ENCODE assay signal across 2 cellular contexts in the genomic region with DNA sequence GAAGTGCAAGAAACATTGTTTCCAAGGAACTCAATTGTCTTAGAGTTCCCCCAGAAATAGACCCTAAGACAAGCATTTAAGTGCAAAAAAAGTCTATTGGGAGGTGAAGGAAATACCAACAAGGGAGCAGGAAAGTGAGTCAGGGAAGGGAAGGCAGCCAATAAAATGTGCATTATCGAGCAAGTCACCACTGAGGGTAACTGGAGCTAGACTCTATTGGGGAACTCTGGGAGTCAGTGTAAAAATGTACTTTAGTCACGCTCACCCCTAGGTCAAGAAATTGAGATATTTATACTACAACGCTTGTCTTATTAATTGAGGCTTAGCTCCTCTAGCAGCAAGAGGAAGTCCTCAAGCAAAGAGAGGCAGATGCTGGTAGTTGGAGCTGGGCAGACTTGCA.
TF ChIP-seq lines count a peak whose summit lies in the region.

No MANE protein-coding gene starts in this region.

TF ChIP-seq in liver, 16 proteins besides CTCF, POLR2A, EP300 and RAD21:
- TF ChIP-seq, protein P1, sequence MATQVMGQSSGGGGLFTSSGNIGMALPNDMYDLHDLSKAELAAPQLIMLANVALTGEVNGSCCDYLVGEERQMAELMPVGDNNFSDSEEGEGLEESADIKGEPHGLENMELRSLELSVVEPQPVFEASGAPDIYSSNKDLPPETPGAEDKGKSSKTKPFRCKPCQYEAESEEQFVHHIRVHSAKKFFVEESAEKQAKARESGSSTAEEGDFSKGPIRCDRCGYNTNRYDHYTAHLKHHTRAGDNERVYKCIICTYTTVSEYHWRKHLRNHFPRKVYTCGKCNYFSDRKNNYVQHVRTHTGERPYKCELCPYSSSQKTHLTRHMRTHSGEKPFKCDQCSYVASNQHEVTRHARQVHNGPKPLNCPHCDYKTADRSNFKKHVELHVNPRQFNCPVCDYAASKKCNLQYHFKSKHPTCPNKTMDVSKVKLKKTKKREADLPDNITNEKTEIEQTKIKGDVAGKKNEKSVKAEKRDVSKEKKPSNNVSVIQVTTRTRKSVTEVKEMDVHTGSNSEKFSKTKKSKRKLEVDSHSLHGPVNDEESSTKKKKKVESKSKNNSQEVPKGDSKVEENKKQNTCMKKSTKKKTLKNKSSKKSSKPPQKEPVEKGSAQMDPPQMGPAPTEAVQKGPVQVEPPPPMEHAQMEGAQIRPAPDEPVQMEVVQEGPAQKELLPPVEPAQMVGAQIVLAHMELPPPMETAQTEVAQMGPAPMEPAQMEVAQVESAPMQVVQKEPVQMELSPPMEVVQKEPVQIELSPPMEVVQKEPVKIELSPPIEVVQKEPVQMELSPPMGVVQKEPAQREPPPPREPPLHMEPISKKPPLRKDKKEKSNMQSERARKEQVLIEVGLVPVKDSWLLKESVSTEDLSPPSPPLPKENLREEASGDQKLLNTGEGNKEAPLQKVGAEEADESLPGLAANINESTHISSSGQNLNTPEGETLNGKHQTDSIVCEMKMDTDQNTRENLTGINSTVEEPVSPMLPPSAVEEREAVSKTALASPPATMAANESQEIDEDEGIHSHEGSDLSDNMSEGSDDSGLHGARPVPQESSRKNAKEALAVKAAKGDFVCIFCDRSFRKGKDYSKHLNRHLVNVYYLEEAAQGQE (IDR thresholded peaks at IDR 0.05) = no peak
- TF ChIP-seq JUND (IDR thresholded peaks at IDR 0.05) = peak in 1 of 2 donors; percentile 37
- peak; percentile 45 for TF ChIP-seq NR2F2 (IDR thresholded peaks at IDR 0.05)

TF ChIP-seq in HepG2, 621 proteins besides CTCF, POLR2A, EP300 and RAD21 (continued from another document):
- TF ChIP-seq, protein P2, sequence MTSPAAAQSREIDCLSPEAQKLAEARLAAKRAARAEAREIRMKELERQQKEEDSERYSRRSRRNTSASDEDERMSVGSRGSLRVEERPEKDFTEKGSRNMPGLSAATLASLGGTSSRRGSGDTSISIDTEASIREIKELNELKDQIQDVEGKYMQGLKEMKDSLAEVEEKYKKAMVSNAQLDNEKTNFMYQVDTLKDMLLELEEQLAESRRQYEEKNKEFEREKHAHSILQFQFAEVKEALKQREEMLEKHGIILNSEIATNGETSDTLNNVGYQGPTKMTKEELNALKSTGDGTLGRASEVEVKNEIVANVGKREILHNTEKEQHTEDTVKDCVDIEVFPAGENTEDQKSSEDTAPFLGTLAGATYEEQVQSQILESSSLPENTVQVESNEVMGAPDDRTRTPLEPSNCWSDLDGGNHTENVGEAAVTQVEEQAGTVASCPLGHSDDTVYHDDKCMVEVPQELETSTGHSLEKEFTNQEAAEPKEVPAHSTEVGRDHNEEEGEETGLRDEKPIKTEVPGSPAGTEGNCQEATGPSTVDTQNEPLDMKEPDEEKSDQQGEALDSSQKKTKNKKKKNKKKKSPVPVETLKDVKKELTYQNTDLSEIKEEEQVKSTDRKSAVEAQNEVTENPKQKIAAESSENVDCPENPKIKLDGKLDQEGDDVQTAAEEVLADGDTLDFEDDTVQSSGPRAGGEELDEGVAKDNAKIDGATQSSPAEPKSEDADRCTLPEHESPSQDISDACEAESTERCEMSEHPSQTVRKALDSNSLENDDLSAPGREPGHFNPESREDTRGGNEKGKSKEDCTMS (CRISPR knock-in tag; conservative IDR thresholded peaks at IDR 0.05) = no peak
- no peak for TF ChIP-seq IRX3 (CRISPR knock-in tag; IDR thresholded peaks at IDR 0.05; ENCODE audit: borderline replicate concordance, low read depth)
- TF ChIP-seq FOSL2 (CRISPR knock-in tag; IDR thresholded peaks at IDR 0.05) = no peak
- TF ChIP-seq, protein P3, sequence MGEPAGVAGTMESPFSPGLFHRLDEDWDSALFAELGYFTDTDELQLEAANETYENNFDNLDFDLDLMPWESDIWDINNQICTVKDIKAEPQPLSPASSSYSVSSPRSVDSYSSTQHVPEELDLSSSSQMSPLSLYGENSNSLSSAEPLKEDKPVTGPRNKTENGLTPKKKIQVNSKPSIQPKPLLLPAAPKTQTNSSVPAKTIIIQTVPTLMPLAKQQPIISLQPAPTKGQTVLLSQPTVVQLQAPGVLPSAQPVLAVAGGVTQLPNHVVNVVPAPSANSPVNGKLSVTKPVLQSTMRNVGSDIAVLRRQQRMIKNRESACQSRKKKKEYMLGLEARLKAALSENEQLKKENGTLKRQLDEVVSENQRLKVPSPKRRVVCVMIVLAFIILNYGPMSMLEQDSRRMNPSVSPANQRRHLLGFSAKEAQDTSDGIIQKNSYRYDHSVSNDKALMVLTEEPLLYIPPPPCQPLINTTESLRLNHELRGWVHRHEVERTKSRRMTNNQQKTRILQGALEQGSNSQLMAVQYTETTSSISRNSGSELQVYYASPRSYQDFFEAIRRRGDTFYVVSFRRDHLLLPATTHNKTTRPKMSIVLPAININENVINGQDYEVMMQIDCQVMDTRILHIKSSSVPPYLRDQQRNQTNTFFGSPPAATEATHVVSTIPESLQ (CRISPR knock-in tag; conservative IDR thresholded peaks at IDR 0.05) = no peak
- TF ChIP-seq, protein P4, sequence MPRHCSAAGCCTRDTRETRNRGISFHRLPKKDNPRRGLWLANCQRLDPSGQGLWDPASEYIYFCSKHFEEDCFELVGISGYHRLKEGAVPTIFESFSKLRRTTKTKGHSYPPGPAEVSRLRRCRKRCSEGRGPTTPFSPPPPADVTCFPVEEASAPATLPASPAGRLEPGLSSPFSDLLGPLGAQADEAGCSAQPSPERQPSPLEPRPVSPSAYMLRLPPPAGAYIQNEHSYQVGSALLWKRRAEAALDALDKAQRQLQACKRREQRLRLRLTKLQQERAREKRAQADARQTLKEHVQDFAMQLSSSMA (CRISPR knock-in tag; IDR thresholded peaks at IDR 0.05) = no peak
- TF ChIP-seq ARNT (IDR thresholded peaks at IDR 0.05) = no peak
- TF ChIP-seq ZBTB42 (CRISPR knock-in tag; IDR thresholded peaks at IDR 0.05) = no peak
- TF ChIP-seq CAMTA2 (CRISPR knock-in tag; IDR thresholded peaks at IDR 0.05; ENCODE audit: borderline replicate concordance) = no peak
